21 cellular contexts compared by ENCODE assay signal in genomic region chr15:47661661-47662180, GRCh38. TPM values are rescaled to one million over a fixed set of nuclear protein-coding genes. Genes with fewer than 3 reads are reported as not detected.
A peak's percentile ranks its signal among the peaks of the same experiment; 100 is the strongest.
DNase-seq lines count a peak whose midpoint lies in the region; ATAC-seq, FAIRE-seq and TF ChIP-seq lines count a peak whose summit lies in the region.
"Had no signal": no experiment of that assay in that cellular context is flagged by ENCODE, and none has a peak within 500 bp of the region (broad histone marks: within the 10 kb centered on the region; RNA-seq: fewer than 3 reads in every experiment).

No MANE protein-coding gene starts in this region.

- H3K56ac ChIP-seq in IMR-90 (ENCODE audit: extremely low read depth, insufficient read depth, low read length) (no peak overlapping the region), H1 (replicated peaks; ENCODE audit: insufficient read length, low read depth, low read length) (no peak overlapping the region)

- peak overlapping the region; percentile 40; the same call in 1 of the 3 replicates for H2BK15ac ChIP-seq in IMR-90 (ENCODE audit: low read depth, low read length)
- no peak overlapping the region for H2BK15ac ChIP-seq in H1 (ENCODE audit: low read length)
- H2BK15ac ChIP-seq in mesenchymal stem cell (ENCODE audit: low read depth, poor library complexity, severe bottlenecking) = no peak overlapping the region

- H2BK12ac ChIP-seq in H1 (ENCODE audit: low read depth, low read length) (no peak overlapping the region), mesenchymal stem cell (ENCODE audit: low read length in 2 of 2) (no peak overlapping the region)

- no peak for ATAC-seq in IMR-90 (ENCODE audit: low read depth)
- ATAC-seq in WTC11 = no peak
- no peak for ATAC-seq in HG02885 (IDR thresholded peaks at IDR 0.05; ENCODE audit: poor library complexity, unreplicated experiment)
- ATAC-seq: CD8-positive, alpha-beta T cell; HCT116 had no signal

- H3K27me3 ChIP-seq in IMR-90 (ENCODE audit: control insufficient read depth, insufficient read depth, low read length) (no peaks in the 10 kb centered on the region), H1 (replicated peaks in 1 of 4; ENCODE audit: control insufficient read depth in 3 of 4, extremely low read depth in 1 of 4, insufficient read depth in 3 of 4, low read length in 3 of 4) (no peaks in the 10 kb centered on the region), mesenchymal stem cell (ENCODE audit: control insufficient read depth in 1 of 2, insufficient read depth in 1 of 2, low read length in 2 of 2) (no peaks in the 10 kb centered on the region), sigmoid colon (no peaks in the 10 kb centered on the region)

- TF ChIP-seq CTCF in IMR-90 (conservative IDR thresholded peaks at IDR 0.05; ENCODE audit: low read depth, low read length) = no peak
- no peak for TF ChIP-seq CTCF in H1 (IDR thresholded peaks at IDR 0.05; ENCODE audit: control extremely low read depth in 1 of 3, insufficient read depth in 1 of 3, low read depth in 1 of 3, low read length in 3 of 3)
- no peak for TF ChIP-seq CTCF in sigmoid colon (IDR thresholded peaks at IDR 0.05)
- no peak for TF ChIP-seq CTCF in WTC11 (IDR thresholded peaks at IDR 0.05)

- no peak overlapping the region for H2AK9ac ChIP-seq in IMR-90 (replicated peaks; ENCODE audit: low read depth, low read length, poor library complexity)

- H2BK120ac ChIP-seq in IMR-90 (ENCODE audit: low read depth, low read length) = no peak overlapping the region
- H2BK120ac ChIP-seq in H1 (replicated peaks; ENCODE audit: low read depth, low read length) = no peak overlapping the region
- H2BK120ac ChIP-seq in mesenchymal stem cell (ENCODE audit: low read depth, low read length) = no peak overlapping the region

- no peak overlapping the region; the same call in 1 of the 2 replicates for H4K5ac ChIP-seq in IMR-90 (ENCODE audit: low read depth, low read length)
- H4K5ac ChIP-seq in H1 (ENCODE audit: insufficient read length, low read depth, low read length) = no peak overlapping the region

- TF ChIP-seq RAD21 in IMR-90 (IDR thresholded peaks at IDR 0.05; ENCODE audit: low read length) (no peak), H1 (IDR thresholded peaks at IDR 0.05 in 1 of 2, conservative IDR thresholded peaks at IDR 0.05 in 1 of 2; ENCODE audit: low read depth in 2 of 2, low read length in 2 of 2) (no peak)

- no peak overlapping the region; the same call in 1 of the 2 replicates for H3K18ac ChIP-seq in IMR-90 (ENCODE audit: low read depth, low read length)
- peak overlapping the region; percentile 32; the same call in 1 of the 2 replicates for H3K18ac ChIP-seq in H1 (ENCODE audit: extremely low read depth, low read length)
- H3K18ac ChIP-seq in mesenchymal stem cell (ENCODE audit: low read depth in 1 of 2, low read length in 2 of 2) = peak overlapping the region in 1 of 2 experiments; percentile 70

- H3K23me2 ChIP-seq in H1 (ENCODE audit: low read depth, low read length) = no peaks in the 10 kb centered on the region

- no peak overlapping the region for H4K8ac ChIP-seq in IMR-90 (ENCODE audit: low read depth in 2 of 2, low read length in 2 of 2)
- H4K8ac ChIP-seq in H1 (ENCODE audit: extremely low read depth, insufficient read depth, low read length) = no peak overlapping the region
- no peak overlapping the region for H4K8ac ChIP-seq in mesenchymal stem cell (ENCODE audit: low read length)

- H2BK5ac ChIP-seq in IMR-90 (ENCODE audit: low read depth, low read length, poor library complexity, severe bottlenecking) (no peak overlapping the region), H1 (ENCODE audit: low read depth, low read length) (no peak overlapping the region), mesenchymal stem cell (ENCODE audit: low read depth, low read length, poor library complexity, severe bottlenecking) (no peak overlapping the region)

- H3K27ac Mint-ChIP-seq in WTC11 = no peak overlapping the region
- H3K27ac Mint-ChIP-seq: CD8-positive, alpha-beta T cell; IgD-negative memory B cell had no signal

- H3K9me3 ChIP-seq in IMR-90 (ENCODE audit: control insufficient read depth, insufficient read depth, low read length) = no peaks in the 10 kb centered on the region
- H3K9me3 ChIP-seq in H1 (ENCODE audit: insufficient read depth in 2 of 2, low read depth in 1 of 2, low read length in 1 of 2) = no peaks in the 10 kb centered on the region
- no peaks in the 10 kb centered on the region for H3K9me3 ChIP-seq in mesenchymal stem cell (ENCODE audit: control insufficient read depth, low read length)
- no peaks in the 10 kb centered on the region for H3K9me3 ChIP-seq in sigmoid colon

- H4K91ac ChIP-seq in IMR-90 (ENCODE audit: insufficient read depth, low read depth, low read length) (no peak overlapping the region), H1 (replicated peaks; ENCODE audit: insufficient read length, low read length) (no peak overlapping the region), mesenchymal stem cell (ENCODE audit: low read length) (no peak overlapping the region)

- dilution Hi-C loops in IMR-90 (cut with HindIII; ENCODE audit: low sequenced_read_pairs, unreplicated experiment) = no loop called here

- H3K27ac ChIP-seq in IMR-90 (ENCODE audit: insufficient read depth, low read length) (no peak overlapping the region), H1 (ENCODE audit: low read depth, low read length) (no peak overlapping the region), mesenchymal stem cell (ENCODE audit: low read length, poor library complexity, severe bottlenecking) (no peak overlapping the region), sigmoid colon (no peak overlapping the region)

- H3K4me3 ChIP-seq in IMR-90 (ENCODE audit: insufficient read depth, low read depth, low read length) (no peak overlapping the region), H1 (ENCODE audit: extremely low read depth in 1 of 4, insufficient read depth in 2 of 4, low read depth in 3 of 4, low read length in 4 of 4) (no peak overlapping the region), mesenchymal stem cell (ENCODE audit: insufficient read depth in 1 of 2, low read depth in 1 of 2, low read length in 2 of 2) (no peak overlapping the region), sigmoid colon (no peak overlapping the region)

- no peaks in the 10 kb centered on the region for H3K36me3 Mint-ChIP-seq in WTC11
- H3K36me3 Mint-ChIP-seq: CD14-positive monocyte; CD8-positive, alpha-beta T cell; IgD-negative memory B cell had no signal

- H3K9me3 Mint-ChIP-seq in WTC11 = no peaks in the 10 kb centered on the region
- H3K9me3 Mint-ChIP-seq: CD14-positive monocyte; CD8-positive, alpha-beta T cell; IgD-negative memory B cell had no signal

- H3K4me2 ChIP-seq in IMR-90 (ENCODE audit: low read depth, low read length) = no peak overlapping the region
- no peak overlapping the region for H3K4me2 ChIP-seq in H1 (ENCODE audit: insufficient read depth in 1 of 2, low read depth in 2 of 2, low read length in 2 of 2)
- no peak overlapping the region for H3K4me2 ChIP-seq in mesenchymal stem cell (ENCODE audit: low read length, poor library complexity, severe bottlenecking)

- DNase-seq in IMR-90 (no peak), H1 (ENCODE audit: low read depth in 1 of 2, low spot score in 2 of 2) (no peak), mesenchymal stem cell (peak; percentile 29), sigmoid colon (no peak), WTC11 (ENCODE audit: low spot score) (no peak)
- DNase-seq in stimulated activated CD4-positive, alpha-beta T cell treated with anti-CD3 and anti-CD28 coated beads, Interleukin-15, amount 100 ng/mL, for 24 hours = no peak
- DNase-seq: CD8-positive, alpha-beta T cell; COR-L47; DMS153; DMS79 treated with DMSO at 0.1 percent for 48 hours; EL had no signal

- no peak for TF ChIP-seq POLR2A in IMR-90 (IDR thresholded peaks at IDR 0.05; ENCODE audit: low read depth, low read length)
- TF ChIP-seq POLR2A in H1 (IDR thresholded peaks at IDR 0.05; ENCODE audit: control extremely low read depth in 1 of 2, low read depth in 2 of 2, low read length in 2 of 2) = no peak
- TF ChIP-seq POLR2A in sigmoid colon (IDR thresholded peaks at IDR 0.05) = no peak

- no peaks in the 10 kb centered on the region for H3K27me3 Mint-ChIP-seq in WTC11 (ENCODE audit: low read depth)

- no CpG with 5 or more reads among the region's 5 CpGs for WGBS in IMR-90 (ENCODE audit: extremely low coverage in 2 of 2, insufficient read length in 1 of 2), 2 experiments
- 88% methylated on average over 5 of the region's 5 CpGs; no CpG with 5 or more reads in 1 of the 2 experiments for WGBS in H1 (ENCODE audit: extremely low coverage in 1 of 2, insufficient coverage in 1 of 2, insufficient read length in 1 of 2, insufficient replicate concordance in 2 of 2, low coverage in 1 of 2, low lambda C conversion rate in 2 of 2, missing lambda C conversion rate in 1 of 2), 2 experiments
- WGBS in mesenchymal stem cell = 84% methylated on average over 4 of the region's 5 CpGs
- WGBS in sigmoid colon, 2 donors = 93 to 94% methylated on average over 5 of the region's 5 CpGs

- no peak for FAIRE-seq in H1 (lab: Jason Lieb, UNC)
- FAIRE-seq: A204.1, D721Med, G401.6, GM12891, GM19239, H54 had no signal

- H3K36me3 ChIP-seq in IMR-90 (ENCODE audit: control insufficient read depth, insufficient read depth, low read length) (no peaks in the 10 kb centered on the region), H1 (ENCODE audit: control insufficient read depth in 2 of 4, insufficient read depth in 4 of 4, low read length in 3 of 4) (no peaks in the 10 kb centered on the region), mesenchymal stem cell (ENCODE audit: control insufficient read depth in 1 of 2, insufficient read depth in 2 of 2, low read depth in 1 of 2, low read length in 2 of 2) (no peaks in the 10 kb centered on the region), sigmoid colon (no peaks in the 10 kb centered on the region)

- H3K9me1 ChIP-seq in IMR-90 (ENCODE audit: insufficient read depth, low read length) = peaks cover 5% of the 10 kb centered on the region

- H3K4me1 Mint-ChIP-seq in WTC11 = peaks cover 10% of the 10 kb centered on the region
- H3K4me1 Mint-ChIP-seq: IgD-negative memory B cell had no signal

- H3K14ac ChIP-seq in IMR-90 (replicated peaks; ENCODE audit: low read depth, low read length) = peak overlapping the region; percentile 65; the same call in 1 of the 2 replicates
- no peak overlapping the region for H3K14ac ChIP-seq in H1 (ENCODE audit: insufficient read length)
- no peak overlapping the region for H3K14ac ChIP-seq in mesenchymal stem cell (ENCODE audit: low read length in 2 of 2)

- in situ Hi-C loops in IMR-90 (cut with MboI; ENCODE audit: low sequenced_read_pairs) = no loop called here

- CTCF ChIA-PET in IMR-90 (lab: Yijun Ruan, JAX) (no interaction called here), H1 (lab: Charles Lee; ENCODE audit: partially characterized antibody) (interaction anchor here (0.9 to 1.0 kb wide), 2 partner anchors 14 to 15 kb away, joined by 3 read pairs; no protein-coding TSS in a partner anchor), WTC11 (lab: Charles Lee) (no interaction called here)

- H2AK5ac ChIP-seq in IMR-90 (ENCODE audit: low read depth, low read length) (no peak overlapping the region), H1 (ENCODE audit: low read depth, low read length) (no peak overlapping the region), mesenchymal stem cell (ENCODE audit: low read length, severe bottlenecking) (no peak overlapping the region)

- H3K9ac ChIP-seq in IMR-90 (ENCODE audit: low read depth, low read length) (no peak overlapping the region), H1 (replicated peaks in 1 of 4; ENCODE audit: extremely low read depth in 1 of 4, low read depth in 3 of 4, low read length in 3 of 4) (no peak overlapping the region), mesenchymal stem cell (ENCODE audit: low read length) (no peak overlapping the region)

- H4K20me1 ChIP-seq in IMR-90 (ENCODE audit: insufficient read depth, low read length) (no peaks in the 10 kb centered on the region), H1 (replicated peaks in 1 of 2; ENCODE audit: control insufficient read depth in 1 of 2, insufficient read depth in 2 of 2, low read length in 2 of 2) (no peaks in the 10 kb centered on the region)

- peak overlapping the region; percentile 34 for H2BK20ac ChIP-seq in IMR-90 (ENCODE audit: low read depth, low read length)
- H2BK20ac ChIP-seq in H1 (ENCODE audit: low read length) = no peak overlapping the region

- TF ChIP-seq EP300 in H1 (IDR thresholded peaks at IDR 0.05; ENCODE audit: borderline replicate concordance in 1 of 2, low read depth in 2 of 2, low read length in 2 of 2) (no peak), sigmoid colon (IDR thresholded peaks at IDR 0.05) (no peak)

- no peaks in the 10 kb centered on the region for H3K79me1 ChIP-seq in IMR-90 (ENCODE audit: low read depth in 1 of 2, low read length in 2 of 2)
- H3K79me1 ChIP-seq in H1 (ENCODE audit: low read depth, low read length) = no peaks in the 10 kb centered on the region
- H3K79me1 ChIP-seq in mesenchymal stem cell (replicated peaks; ENCODE audit: low read length, poor library complexity, severe bottlenecking) = no peaks in the 10 kb centered on the region

- intact Hi-C loops in IMR-90 (cut with micrococcal nuclease) (no loop called here), sigmoid colon (cut with DNase I) (loop anchor here (10.0 kb wide), 1 partner anchor 83 kb away; no protein-coding TSS in a partner anchor)

- peak overlapping the region; percentile 13 for H3K23ac ChIP-seq in IMR-90 (ENCODE audit: low read depth, low read length)
- no peak overlapping the region for H3K23ac ChIP-seq in H1 (ENCODE audit: insufficient read length)
- H3K23ac ChIP-seq in mesenchymal stem cell (ENCODE audit: low read length in 2 of 2) = no peak overlapping the region

- H2AFZ ChIP-seq in IMR-90 (replicated peaks; ENCODE audit: low read length, poor library complexity) (peak overlapping the region; percentile 16), H1 (ENCODE audit: low read length) (no peak overlapping the region), mesenchymal stem cell (ENCODE audit: low read depth, low read length) (no peak overlapping the region)

- no peaks in the 10 kb centered on the region for H3K79me2 ChIP-seq in H1 (ENCODE audit: control insufficient read depth in 1 of 2, insufficient read depth in 2 of 2, low read length in 2 of 2)

- H3K4me3 Mint-ChIP-seq in WTC11 = no peak overlapping the region
- H3K4me3 Mint-ChIP-seq: CD8-positive, alpha-beta T cell; IgD-negative memory B cell had no signal

- peaks cover 6% of the 10 kb centered on the region; the same call in 1 of the 2 replicates for H3K4me1 ChIP-seq in IMR-90 (ENCODE audit: control insufficient read depth, insufficient read depth, low read length)
- H3K4me1 ChIP-seq in H1 (replicated peaks in 1 of 4; ENCODE audit: control insufficient read depth in 3 of 4, insufficient read depth in 4 of 4, low read length in 3 of 4) = no peaks in the 10 kb centered on the region
- no peaks in the 10 kb centered on the region for H3K4me1 ChIP-seq in mesenchymal stem cell (ENCODE audit: control insufficient read depth, insufficient read depth, low read depth, low read length)
- no peaks in the 10 kb centered on the region for H3K4me1 ChIP-seq in sigmoid colon

- BruUV-seq in IMR-90 (replicated peaks; lab: Mats Ljungman, UMichigan) = no TSS peak

- POLR2A ChIA-PET in IMR-90 (lab: Charles Lee; ENCODE audit: unreplicated experiment) (no interaction called here), H1 (lab: Charles Lee; ENCODE audit: partially characterized antibody) (no interaction called here), WTC11 (lab: Charles Lee) (no interaction called here)

- peak overlapping the region; percentile 18; the same call in 1 of the 2 replicates for H3K4ac ChIP-seq in IMR-90 (ENCODE audit: low read depth, low read length)
- H3K4ac ChIP-seq in H1 (replicated peaks; ENCODE audit: insufficient read length, low read depth, low read length) = no peak overlapping the region
- no peak overlapping the region for H3K4ac ChIP-seq in mesenchymal stem cell (ENCODE audit: low read depth in 1 of 2, low read length in 2 of 2)

RNA-seq across cellular contexts. Expression of gene SEMA6D, which starts 55.6 kb away (rescaled TPM):
- 17.4 and 18.3 TPM in 2 replicates for total RNA-seq in IMR-90 (2012; rRNA removed)
- polyA plus RNA-seq in IMR-90 (2012; rRNA removed) = 12.6 and 13.1 TPM in 2 replicates
- polyA plus RNA-seq in IMR-90 (2012; cell fraction: cytosol; rRNA removed) = 2.2 and 4.9 TPM in 2 replicates
- polyA plus RNA-seq in IMR-90 (2012; cell fraction: nucleus; rRNA removed; ENCODE audit: low replicate concordance) = 9.6 and 42.5 TPM in 2 replicates
- 2.2 and 3.7 TPM in 2 replicates for total RNA-seq in H1 (2021; fragmentation: NEBNext Ultra II Directional; extraction: Animal tissue kit (Norgen Biotek cat#: 25700))
- 2.5 and 3.8 TPM in 2 replicates for polyA plus RNA-seq in H1 (2011; rRNA removed)
- 4.4 TPM for polyA plus RNA-seq in H1 (2011; cell fraction: cytosol; rRNA removed)
- polyA plus RNA-seq in H1 (2011; cell fraction: nucleus; rRNA removed) = 4.8 TPM
- 1.7 to 3.8 TPM (median 3.2 TPM) in 4 replicates for polyA plus RNA-seq in H1 (2012, experiment 1 of 2)
- polyA plus RNA-seq in H1 (2012, experiment 2 of 2) = 0.22 TPM
- 1.0 TPM for polyA plus RNA-seq in H1 (2013, experiment 1 of 2)
- 0.68 TPM for polyA plus RNA-seq in H1 (2013, experiment 2 of 2)
- 12.7 and 23.9 TPM in 2 replicates for polyA minus RNA-seq in H1 (2011; rRNA and poly(A)+ RNA removed)
- polyA minus RNA-seq in H1 (2011; cell fraction: cytosol; rRNA and poly(A)+ RNA removed) = 6.4 TPM
- polyA minus RNA-seq in H1 (2011; cell fraction: nucleus; rRNA and poly(A)+ RNA removed) = 13.2 TPM
- polyA plus RNA-seq in mesenchymal stem cell (2013, experiment 1 of 2) = 20.3 TPM
- 19.3 TPM for polyA plus RNA-seq in mesenchymal stem cell (2013, experiment 2 of 2)
- total RNA-seq in sigmoid colon = 10 to 100 TPM in 1 of 4 donors, 1 to 10 TPM in 3; 5.6 to 12.5 (median 6.6) TPM
- 10 to 100 TPM in 1 of 3 donors, 1 to 10 TPM in 2; 2.4 to 10.4 (median 2.8) TPM for polyA plus RNA-seq in sigmoid colon
- total RNA-seq in WTC11 (2021) = 0.98 to 2.6 TPM (median 2.0 TPM) in 3 replicates
- total RNA-seq: CD8-positive, alpha-beta T cell had no signal
- polyA plus RNA-seq: CD14-positive monocyte, IgD-negative memory B cell had no signal
